9 cellular contexts compared by ENCODE assay signal in genomic region chr14:20530771-20531571, GRCh38. TPM values are rescaled to one million over a fixed set of nuclear protein-coding genes. Genes with fewer than 3 reads are reported as not detected.
DNase-seq lines count a peak whose midpoint lies in the region; ATAC-seq and TF ChIP-seq lines count a peak whose summit lies in the region.
"Had no signal": no experiment of that assay in that cellular context is flagged by ENCODE, and none has a peak within 500 bp of the region (broad histone marks: within the 10 kb centered on the region; RNA-seq: fewer than 3 reads in every experiment).

No MANE protein-coding gene starts in this region.

- POLR2A ChIA-PET in CD4-positive, alpha-beta T cell (lab: Charles Lee) = interaction anchor here (0.9 to 2.4 kb wide), 3 partner anchors 53 to 69 kb away, joined by 3 to 8 read pairs (median 6); partner anchors contain the start of gene PIP4P1
- POLR2A ChIA-PET in HEK293 (lab: Yijun Ruan, JAX) = interaction anchor here (0.6 kb wide), 1 partner anchor 188 kb away, joined by 4 read pairs; the partner anchor contains the start of gene PARP2

- no peaks in the 10 kb centered on the region for H3K36me3 ChIP-seq in HEK293 (ENCODE audit: control insufficient read depth in 2 of 2, insufficient read depth in 1 of 2, low read length in 2 of 2)

- peaks cover 7% of the 10 kb centered on the region for H3K4me1 Mint-ChIP-seq in CD4-positive, alpha-beta T cell (ENCODE audit: low read depth)

- no peak overlapping the region for H3K27ac ChIP-seq in CD4-positive, alpha-beta T cell (ENCODE audit: low read depth, low read length)
- H3K27ac ChIP-seq in HEK293 (ENCODE audit: extremely low read depth, low read depth, low read length) = no peak overlapping the region

- 8 to 16% methylated on average over 8 of the region's 8 CpGs for WGBS in lower leg skin, 2 donors

- DNase-seq in CD4-positive, alpha-beta T cell = peak; percentile 51 to 73 (median 62)
- DNase-seq in NCI-H446 treated with DMSO at 0.1 percent for 48 hours (lab: John Stamatoyannopoulos, UW) = peak; percentile 51
- peak; percentile 62 to 63 for DNase-seq in activated CD4-positive, alpha-beta T cell treated with anti-CD3 and anti-CD28 coated beads for 24 hours (ENCODE audit: low read depth in 2 of 2)
- DNase-seq in choroid plexus epithelial cell (ENCODE audit: low read depth) = peak; percentile 88
- DNase-seq in lower leg skin (ENCODE audit: low spot score in 2 of 2) = peak; percentile 53 to 92
- peak; percentile 60 for DNase-seq in stimulated activated CD8-positive, alpha-beta memory T cell treated with anti-CD3 and anti-CD28 coated beads, Interleukin-12 subunit alpha, Interleukin-12 subunit beta, amount 100 ng/mL, for 1 hour (ENCODE audit: low read depth)
- no peak for DNase-seq in GM19238 (ENCODE audit: insufficient read length, low spot score)

- no peaks in the 10 kb centered on the region for H3K9me3 ChIP-seq in CD4-positive, alpha-beta T cell (ENCODE audit: control insufficient read depth, low read length)
- H3K9me3 ChIP-seq in HEK293 (ENCODE audit: control insufficient read depth, insufficient read depth, low read depth, low read length) = no peaks in the 10 kb centered on the region

- H3K9me3 Mint-ChIP-seq in CD4-positive, alpha-beta T cell = no peaks in the 10 kb centered on the region
- H3K9me3 Mint-ChIP-seq: IgD-negative memory B cell had no signal

- intact Hi-C loops in CD4-positive, alpha-beta T cell (cut with DNase I, micrococcal nuclease) = loop anchor here (1.0 to 5.0 kb wide), 6 partner anchors 62 to 204 kb away; partner anchors contain the start of gene PNP (in 1 of the 2)
- intact Hi-C loops in lower leg skin (cut with DNase I; ENCODE audit: low total_unique reads) = no loop called here

- ATAC-seq in CD4-positive, alpha-beta T cell (ENCODE audit: poor library complexity) = peak; percentile 67

- TF ChIP-seq POLR2A in lower leg skin (IDR thresholded peaks at IDR 0.05) = no peak

- H3K27me3 Mint-ChIP-seq in CD4-positive, alpha-beta T cell = peaks cover 5% of the 10 kb centered on the region

- H3K4me3 Mint-ChIP-seq in CD4-positive, alpha-beta T cell = no peak overlapping the region
- H3K4me3 Mint-ChIP-seq: IgD-negative memory B cell had no signal

- H3K36me3 Mint-ChIP-seq in CD4-positive, alpha-beta T cell (ENCODE audit: low read depth) = no peaks in the 10 kb centered on the region
- H3K36me3 Mint-ChIP-seq: IgD-negative memory B cell had no signal

- CTCF ChIA-PET in CD4-positive, alpha-beta T cell (lab: Charles Lee) = interaction anchor here (1.3 kb wide), 2 partner anchors 42 to 160 kb away, joined by 5 read pairs; no protein-coding TSS in a partner anchor
- CTCF ChIA-PET in HEK293 (lab: Yijun Ruan, JAX) = interaction anchor here (0.6 to 3.0 kb wide), 29 partner anchors 8 to 826 kb away, joined by 3 to 18 read pairs (median 3); no protein-coding TSS in a partner anchor

- TF ChIP-seq CTCF in CD4-positive, alpha-beta T cell (IDR thresholded peaks at IDR 0.05) = peak; percentile 70
- TF ChIP-seq CTCF in HEK293 (tag by site-specific recombination; IDR thresholded peaks at IDR 0.05) (peak; percentile 55), choroid plexus epithelial cell (conservative IDR thresholded peaks at IDR 0.05; ENCODE audit: low read depth, low read length) (peak; percentile 84), lower leg skin (IDR thresholded peaks at IDR 0.05) (no peak)

- H3K4me1 ChIP-seq in HEK293 (ENCODE audit: control insufficient read depth, insufficient read depth, low read length) = no peaks in the 10 kb centered on the region

- H3K4me3 ChIP-seq in HEK293 (ENCODE audit: low read depth, low read length) (no peak overlapping the region), choroid plexus epithelial cell (ENCODE audit: low read depth, low read length) (no peak overlapping the region), lower leg skin (ENCODE audit: low read depth, poor library complexity, severe bottlenecking) (no peak overlapping the region)

- no peaks in the 10 kb centered on the region for H3K27me3 ChIP-seq in CD4-positive, alpha-beta T cell (ENCODE audit: control insufficient read depth, insufficient read depth, low read length)

- H3K27ac Mint-ChIP-seq in CD4-positive, alpha-beta T cell = no peak overlapping the region
- H3K27ac Mint-ChIP-seq: IgD-negative memory B cell had no signal

TF ChIP-seq in HEK293, 187 proteins besides CTCF, POLR2A, EP300 and RAD21 (continues in another document):
- TF ChIP-seq KLF1 (tag by site-specific recombination; IDR thresholded peaks at IDR 0.05) (no peak), ZNF830 (tag by site-specific recombination; IDR thresholded peaks at IDR 0.05; ENCODE audit: low read depth) (no peak), ZNF366 (tag by site-specific recombination; conservative IDR thresholded peaks at IDR 0.05) (peak; percentile 93), ZNF664 (tag by site-specific recombination; IDR thresholded peaks at IDR 0.05) (no peak), ZNF239 (tag by site-specific recombination; IDR thresholded peaks at IDR 0.05) (no peak), SCRT2 (tag by site-specific recombination; IDR thresholded peaks at IDR 0.05) (no peak), ZNF660 (tag by site-specific recombination; IDR thresholded peaks at IDR 0.05) (peak; percentile 29; the same call in 1 of the 2 replicates), SETDB1 (IDR thresholded peaks at IDR 0.05; ENCODE audit: insufficient read length, low read length) (no peak), GLI2 (tag by site-specific recombination; IDR thresholded peaks at IDR 0.05; ENCODE audit: borderline replicate concordance, low read depth) (no peak), ZNF510 (tag by site-specific recombination; IDR thresholded peaks at IDR 0.05; ENCODE audit: insufficient replicate concordance) (no peak), ZNF626 (tag by site-specific recombination; IDR thresholded peaks at IDR 0.05) (no peak), KLF10 (tag by site-specific recombination; IDR thresholded peaks at IDR 0.05) (no peak), FEZF1 (tag by site-specific recombination; IDR thresholded peaks at IDR 0.05) (no peak), ZEB2 (tag by site-specific recombination; IDR thresholded peaks at IDR 0.05) (no peak), ZSCAN23 (tag by site-specific recombination; IDR thresholded peaks at IDR 0.05) (no peak), ZNF654 (tag by site-specific recombination; IDR thresholded peaks at IDR 0.05; ENCODE audit: low read depth) (peak; percentile 41), ZNF211 (tag by site-specific recombination; IDR thresholded peaks at IDR 0.05; ENCODE audit: low read depth) (no peak), ZBTB8A (tag by site-specific recombination; IDR thresholded peaks at IDR 0.05) (no peak), IKZF3 (tag by site-specific recombination; IDR thresholded peaks at IDR 0.05) (no peak), ZFP37 (tag by site-specific recombination; IDR thresholded peaks at IDR 0.05) (no peak), ZNF174 (tag by site-specific recombination; IDR thresholded peaks at IDR 0.05) (no peak), ZNF768 (tag by site-specific recombination; IDR thresholded peaks at IDR 0.05) (no peak), ZNF791 (tag by site-specific recombination; IDR thresholded peaks at IDR 0.05) (no peak), ZNF175 (tag by site-specific recombination; IDR thresholded peaks at IDR 0.05) (no peak), ZNF362 (tag by site-specific recombination; IDR thresholded peaks at IDR 0.05) (no peak), ZNF140 (tag by site-specific recombination; IDR thresholded peaks at IDR 0.05) (no peak), INSM2 (tag by site-specific recombination; IDR thresholded peaks at IDR 0.05) (no peak), ZNF23 (tag by site-specific recombination; IDR thresholded peaks at IDR 0.05; ENCODE audit: borderline replicate concordance) (no peak), ZNF335 (tag by site-specific recombination; conservative IDR thresholded peaks at IDR 0.05) (no peak), ZNF433 (tag by site-specific recombination; IDR thresholded peaks at IDR 0.05; ENCODE audit: low read depth) (no peak)
- TF ChIP-seq, protein P1, sequence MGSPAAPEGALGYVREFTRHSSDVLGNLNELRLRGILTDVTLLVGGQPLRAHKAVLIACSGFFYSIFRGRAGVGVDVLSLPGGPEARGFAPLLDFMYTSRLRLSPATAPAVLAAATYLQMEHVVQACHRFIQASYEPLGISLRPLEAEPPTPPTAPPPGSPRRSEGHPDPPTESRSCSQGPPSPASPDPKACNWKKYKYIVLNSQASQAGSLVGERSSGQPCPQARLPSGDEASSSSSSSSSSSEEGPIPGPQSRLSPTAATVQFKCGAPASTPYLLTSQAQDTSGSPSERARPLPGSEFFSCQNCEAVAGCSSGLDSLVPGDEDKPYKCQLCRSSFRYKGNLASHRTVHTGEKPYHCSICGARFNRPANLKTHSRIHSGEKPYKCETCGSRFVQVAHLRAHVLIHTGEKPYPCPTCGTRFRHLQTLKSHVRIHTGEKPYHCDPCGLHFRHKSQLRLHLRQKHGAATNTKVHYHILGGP (tag by site-specific recombination; IDR thresholded peaks at IDR 0.05) = no peak

RNA-seq across cellular contexts. Expression of gene RNASE10, which starts 25.6 kb away (rescaled TPM):
- total RNA-seq in CD4-positive, alpha-beta T cell = not detected
- total RNA-seq in lower leg skin = not detected

RNA-seq across cellular contexts. Expression of gene RNASE9, which starts 29.9 kb away (rescaled TPM):
- not detected for total RNA-seq in CD4-positive, alpha-beta T cell
- total RNA-seq in lower leg skin = not detected

RNA-seq across cellular contexts. Expression of gene RNASE11, which starts 56.8 kb away (rescaled TPM):
- not detected for total RNA-seq in CD4-positive, alpha-beta T cell
- total RNA-seq in lower leg skin = not detected

Comparison
In these comparisons a context has a peak if more than half of its experiments do, and no peak if none do; other contexts are left out.
1. CTCF ChIP-seq: peak in CD4-positive, alpha-beta T cell (single experiment), HEK293 (single experiment) and choroid plexus epithelial cell (single experiment); none in lower leg skin (0 of 3).